8 cellular contexts compared by ENCODE assay signal in the genomic region with DNA sequence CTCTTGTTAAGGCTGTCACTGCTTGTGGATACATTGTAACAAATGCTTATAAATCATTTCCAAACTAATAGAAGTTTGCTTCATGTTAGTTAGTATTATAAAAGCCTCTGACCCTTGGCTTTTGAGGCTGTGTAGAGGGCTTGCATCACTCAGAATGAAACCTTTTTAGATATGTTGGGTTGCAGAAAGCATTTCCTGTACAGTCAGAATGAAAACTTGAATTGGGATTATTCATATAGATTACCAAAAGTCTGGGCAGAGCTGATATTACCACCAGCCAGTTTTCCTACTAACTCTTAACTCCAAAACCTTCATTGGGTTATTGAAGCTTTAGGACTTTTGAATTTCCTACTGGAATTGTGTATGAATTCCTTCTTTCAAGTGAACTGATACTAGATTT. TPM values are rescaled to one million over a fixed set of nuclear protein-coding genes. Genes with fewer than 3 reads are reported as not detected.
DNase-seq lines count a peak whose midpoint lies in the region; ATAC-seq and TF ChIP-seq lines count a peak whose summit lies in the region.
"Had no signal": no experiment of that assay in that cellular context is flagged by ENCODE, and none has a peak within 500 bp of the region (broad histone marks: within the 10 kb centered on the region; RNA-seq: fewer than 3 reads in every experiment).

No MANE protein-coding gene starts in this region.

- no peaks in the 10 kb centered on the region for H3K27me3 ChIP-seq in WERI-Rb-1 (ENCODE audit: insufficient read depth, low read depth, severe bottlenecking)

- no peak overlapping the region for H3K4me3 ChIP-seq in WERI-Rb-1 (ENCODE audit: low read depth, low read length)

- DNase-seq in fibroblast of peridontal ligament (ENCODE audit: extremely low read depth) (peak; percentile 40), occipital lobe (lab: John Stamatoyannopoulos, UW) (no peak), WERI-Rb-1 (no peak)
- DNase-seq in stimulated activated CD4-positive, alpha-beta T cell treated with anti-CD3 and anti-CD28 coated beads, Interleukin-12 subunit alpha, Interleukin-12 subunit beta, amount 100 ng/mL, for 4 hours: no peak
- DNase-seq: NCI-H2171 treated with DMSO at 0.1 percent for 48 hours had no signal

- no peaks in the 10 kb centered on the region for H3K9me3 ChIP-seq in WERI-Rb-1 (ENCODE audit: severe bottlenecking)

- H3K36me3 ChIP-seq in WERI-Rb-1: peaks cover 51% of the 10 kb centered on the region

- TF ChIP-seq CTCF in WERI-Rb-1 (IDR thresholded peaks at IDR 0.05; ENCODE audit: low read depth, low read length): no peak

- H3K27ac ChIP-seq in WERI-Rb-1: no peak overlapping the region

- ATAC-seq in GM18519 (IDR thresholded peaks at IDR 0.05; ENCODE audit: low FRiP score, unreplicated experiment) (peak; percentile 50), GM21619 (IDR thresholded peaks at IDR 0.05; ENCODE audit: unreplicated experiment) (peak; percentile 81), HG03520 (IDR thresholded peaks at IDR 0.05; ENCODE audit: unreplicated experiment) (peak; percentile 81)

RNA-seq across cellular contexts. Expression of a gene that starts 12.0 kb away (rescaled TPM):
- total RNA-seq in occipital lobe: 55.4 TPM

RNA-seq across cellular contexts. Expression of a gene that starts 46.9 kb away (rescaled TPM):
- 67.4 TPM for total RNA-seq in occipital lobe
